ENCODE assay signal across 22 cellular contexts in genomic region chr14:101599234-101599885, GRCh38. TPM values are rescaled to one million over a fixed set of nuclear protein-coding genes. Genes with fewer than 3 reads are reported as not detected.
"Had no signal": no experiment of that assay in that cellular context is flagged by ENCODE, and none has a peak within 500 bp of the region (broad histone marks: within the 10 kb centered on the region; RNA-seq: fewer than 3 reads in every experiment).

No MANE protein-coding gene starts in this region.

- H3K4me1 ChIP-seq: breast epithelium, psoas muscle, right lobe of liver, testis had no signal

- H3K27me3 ChIP-seq: breast epithelium, right lobe of liver, testis, upper lobe of left lung had no signal

- H3K36me3 ChIP-seq: breast epithelium, right lobe of liver, upper lobe of left lung had no signal

- H3K4me3 ChIP-seq: breast epithelium, mucosa of descending colon, psoas muscle, right lobe of liver, testis, upper lobe of left lung had no signal

- H3K9me3 Mint-ChIP-seq: activated T-helper 17 cell treated with anti-CD3 and anti-CD28 coated beads, Interleukin-2, amount 50 U/mL, for 72 hours had no signal

- ATAC-seq: activated T-helper 17 cell treated with anti-CD3 and anti-CD28 coated beads, Interleukin-2, amount 50 U/mL, for 72 hours; mucosa of descending colon; psoas muscle; right lobe of liver; stimulated activated memory B cell treated with anti-CD40 and anti-IgM and Interleukin-4, amounts not matched to agents 10 μg/mL and 1 μg/mL and 100 μg/mL, for 72 hours had no signal

- DNase-seq: activated naive CD4-positive, alpha-beta T cell treated with anti-CD3 and anti-CD28 coated beads, Interleukin-2, amount 10 ng/mL, durations not matched to agents 7 days and 5 days; cerebellar nuclear complex; dermis blood vessel endothelial cell; foreskin melanocyte; glutamatergic neuron; mesenchymal stem cell; naive B cell; small intestine; stimulated activated CD4-positive, alpha-beta T cell treated with anti-CD3 and anti-CD28 coated beads, Interleukin-4, amount 100 ng/mL, for 1 hour; SW 1271; upper lobe of left lung had no signal

- H3K4me3 Mint-ChIP-seq: activated CD4-positive, alpha-beta memory T cell treated with anti-CD3 and anti-CD28 coated beads for 36 hours; activated naive CD4-positive, alpha-beta T cell treated with anti-CD3 and anti-CD28 coated beads, Interleukin-2, amount 10 ng/mL, durations not matched to agents 7 days and 5 days; activated T-helper 17 cell treated with anti-CD3 and anti-CD28 coated beads, Interleukin-2, amount 50 U/mL, for 72 hours; neural crest cell; stimulated activated memory B cell treated with anti-CD40 and anti-IgM and Interleukin-4, amounts not matched to agents 10 μg/mL and 1 μg/mL and 100 μg/mL, for 72 hours had no signal

- H3K9me3 ChIP-seq: breast epithelium, mucosa of descending colon, psoas muscle, right lobe of liver, testis, upper lobe of left lung had no signal

- H3K27ac ChIP-seq: breast epithelium, epithelial cell of prostate, psoas muscle, right lobe of liver, testis, upper lobe of left lung had no signal

- H3K4me1 Mint-ChIP-seq: neural crest cell had no signal

- H3K27ac Mint-ChIP-seq: activated CD4-positive, alpha-beta memory T cell treated with anti-CD3 and anti-CD28 coated beads for 36 hours; activated naive CD4-positive, alpha-beta T cell treated with anti-CD3 and anti-CD28 coated beads, Interleukin-2, amount 10 ng/mL, durations not matched to agents 7 days and 5 days; activated T-helper 17 cell treated with anti-CD3 and anti-CD28 coated beads, Interleukin-2, amount 50 U/mL, for 72 hours; stimulated activated memory B cell treated with anti-CD40 and anti-IgM and Interleukin-4, amounts not matched to agents 10 μg/mL and 1 μg/mL and 100 μg/mL, for 72 hours had no signal

- H3K36me3 Mint-ChIP-seq: naive B cell had no signal

RNA-seq across cellular contexts. Expression of gene DIO3, which starts 38.1 kb away (rescaled TPM):
- total RNA-seq: activated CD4-positive, alpha-beta memory T cell treated with anti-CD3 and anti-CD28 coated beads for 36 hours; activated T-helper 17 cell treated with anti-CD3 and anti-CD28 coated beads, Interleukin-2, amount 50 U/mL, for 72 hours; dermis blood vessel endothelial cell; T-helper 2 cell treated with Interferon-gamma antibody and Interleukin-4, amounts not matched to agents 100 ng/mL and 5 ng/mL, for 36 hours had no signal
